Comparison of ENCODE assay signal across 24 cellular contexts in genomic region chr11:113255096-113255495, GRCh38.
"Had no signal": no experiment of that assay in that cellular context is flagged by ENCODE, and none has a peak within 500 bp of the region (broad histone marks: within the 10 kb centered on the region; RNA-seq: fewer than 3 reads in every experiment).

No MANE protein-coding gene starts in this region.

- H3K4me3 ChIP-seq: esophagus muscularis mucosa, smooth muscle cell, suprapubic skin had no signal

- H3K36me3 ChIP-seq: brain microvascular endothelial cell, suprapubic skin had no signal

- H3K9me3 Mint-ChIP-seq: neural crest cell; stimulated activated naive CD8-positive, alpha-beta T cell treated with anti-CD3 and anti-CD28 coated beads, Interleukin-15, amount 100 ng/mL, for 72 hours; type B pancreatic cell had no signal

- H3K4me2 ChIP-seq: smooth muscle cell had no signal

- H3K4me1 Mint-ChIP-seq: stimulated activated naive CD8-positive, alpha-beta T cell treated with anti-CD3 and anti-CD28 coated beads, Interleukin-15, amount 100 ng/mL, for 72 hours had no signal

- H3K27me3 ChIP-seq: brain microvascular endothelial cell, esophagus muscularis mucosa, suprapubic skin had no signal

- H3K27ac ChIP-seq: brain microvascular endothelial cell, esophagus muscularis mucosa, suprapubic skin, WERI-Rb-1 had no signal

- H3K4me3 Mint-ChIP-seq: neural crest cell; stimulated activated naive CD8-positive, alpha-beta T cell treated with anti-CD3 and anti-CD28 coated beads, Interleukin-15, amount 100 ng/mL, for 72 hours; type B pancreatic cell had no signal

- H3K9me3 ChIP-seq: esophagus muscularis mucosa, suprapubic skin had no signal

- DNase-seq: activated CD4-positive, alpha-beta T cell treated with anti-CD3 and anti-CD28 coated beads for 1 hour; activated CD8-positive, alpha-beta memory T cell treated with anti-CD3 and anti-CD28 coated beads for 24 hours; activated CD8-positive, alpha-beta memory T cell treated with anti-CD3 and anti-CD28 coated beads, Interleukin-2, amount 50 U/mL, for 48 hours; activated effector memory CD4-positive, alpha-beta T cell treated with Interleukin-2 at 50 U/mL for 16 hours; activated naive CD4-positive, alpha-beta T cell treated with anti-CD3 and anti-CD28 coated beads, Interleukin-2, amount 50 U/mL, for 16 hours; activated T-cell treated with anti-CD3 and anti-CD28 coated beads, Interleukin-2, amount 50 U/mL, for 48 hours; aorta; brain microvascular endothelial cell; cortex of kidney; effector CD4-positive, alpha-beta T cell; glutamatergic neuron; hypothalamus; islet precursor cell; stimulated activated CD4-positive, alpha-beta T cell treated with anti-CD3 and anti-CD28 coated beads, Interleukin-4, amount 100 ng/mL, for 1 hour; stimulated activated naive CD8-positive, alpha-beta T cell treated with anti-CD3 and anti-CD28 coated beads, Interleukin-15, amount 100 ng/mL, for 72 hours; WERI-Rb-1 had no signal

- ATAC-seq: left lobe of liver; sciatic nerve; stimulated activated naive CD8-positive, alpha-beta T cell treated with anti-CD3 and anti-CD28 coated beads, Interleukin-15, amount 100 ng/mL, for 72 hours had no signal

- H3K27ac Mint-ChIP-seq: progenitor cell of endocrine pancreas; stimulated activated naive CD8-positive, alpha-beta T cell treated with anti-CD3 and anti-CD28 coated beads, Interleukin-15, amount 100 ng/mL, for 72 hours; type B pancreatic cell had no signal

- H3K4me1 ChIP-seq: suprapubic skin had no signal
